ENCODE assay signal across 19 cellular contexts in the genomic region with DNA sequence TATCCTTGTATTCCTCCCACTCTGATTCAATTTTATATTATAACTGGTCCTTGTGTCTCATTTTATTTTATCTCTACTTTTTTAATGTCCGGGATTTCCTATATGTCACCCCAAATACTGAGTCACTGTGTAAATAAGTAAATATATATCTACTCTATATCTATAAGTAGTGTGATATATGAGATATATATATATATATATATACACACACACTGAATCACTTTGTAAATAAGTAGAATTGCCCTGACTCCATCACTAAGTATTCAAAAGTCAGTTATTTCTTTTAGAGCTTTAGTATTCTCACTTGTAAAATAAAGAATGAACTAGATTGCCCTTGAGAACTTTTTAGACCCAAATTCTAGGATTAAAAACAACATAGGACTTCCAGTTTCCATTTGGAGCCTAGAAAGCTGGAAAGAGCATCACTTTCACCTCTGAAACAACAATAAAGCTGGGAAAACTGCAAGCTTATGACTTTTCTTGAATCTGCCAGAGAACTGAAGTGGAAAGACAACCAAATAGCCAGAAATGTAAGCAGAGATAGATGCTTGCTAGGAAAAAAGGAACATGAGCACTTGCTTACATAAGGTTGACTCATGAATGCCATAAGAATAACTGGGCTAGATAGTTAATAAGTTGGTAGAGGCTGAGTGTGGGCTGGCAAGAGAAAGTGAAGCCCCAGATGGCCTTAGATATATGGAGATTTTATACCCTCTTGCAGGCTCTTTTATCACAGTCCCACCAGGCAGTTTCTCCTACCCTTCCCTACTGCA.
DNase-seq lines count a peak whose midpoint lies in the region; ATAC-seq, FAIRE-seq and TF ChIP-seq lines count a peak whose summit lies in the region.
"Had no signal": no experiment of that assay in that cellular context is flagged by ENCODE, and none has a peak within 500 bp of the region (broad histone marks: within the 10 kb centered on the region; RNA-seq: fewer than 3 reads in every experiment).

No MANE protein-coding gene starts in this region.

- H3K36me3 Mint-ChIP-seq in stimulated activated naive B cell treated with anti-CD40 and anti-IgM and Interleukin-4, amounts not matched to agents 10 μg/mL and 1 μg/mL and 100 μg/mL, for 72 hours = no peaks in the 10 kb centered on the region

- no peak for FAIRE-seq in RCC 7860 (lab: Jason Lieb, UNC)
- FAIRE-seq: GM18507, kidney had no signal

- no peaks in the 10 kb centered on the region for H3K36me3 ChIP-seq in heart right ventricle
- H3K36me3 ChIP-seq: ovary had no signal

- H3K27me3 Mint-ChIP-seq in stimulated activated naive B cell treated with anti-CD40 and anti-IgM and Interleukin-4, amounts not matched to agents 10 μg/mL and 1 μg/mL and 100 μg/mL, for 72 hours = no peaks in the 10 kb centered on the region
- H3K27me3 Mint-ChIP-seq: effector memory CD8-positive, alpha-beta T cell had no signal

- H3K4me1 ChIP-seq in heart right ventricle = no peaks in the 10 kb centered on the region

- CTCF ChIA-PET in AG04449 (lab: Yijun Ruan, JAX) = no interaction called here

- H3K9me3 ChIP-seq in heart right ventricle = no peaks in the 10 kb centered on the region
- H3K9me3 ChIP-seq: ovary had no signal

- no peaks in the 10 kb centered on the region for H3K9me3 Mint-ChIP-seq in stimulated activated naive B cell treated with anti-CD40 and anti-IgM and Interleukin-4, amounts not matched to agents 10 μg/mL and 1 μg/mL and 100 μg/mL, for 72 hours
- H3K9me3 Mint-ChIP-seq: effector memory CD8-positive, alpha-beta T cell had no signal

- no peak overlapping the region for H3K27ac Mint-ChIP-seq in stimulated activated naive B cell treated with anti-CD40 and anti-IgM and Interleukin-4, amounts not matched to agents 10 μg/mL and 1 μg/mL and 100 μg/mL, for 72 hours
- H3K27ac Mint-ChIP-seq: effector memory CD8-positive, alpha-beta T cell had no signal

- POLR2A ChIA-PET in AG04449 (lab: Yijun Ruan, JAX) = no interaction called here

- H3K27ac ChIP-seq in heart right ventricle = no peak overlapping the region
- H3K27ac ChIP-seq: ovary had no signal

- ATAC-seq in stimulated activated naive B cell treated with anti-CD40 and anti-IgM and Interleukin-4, amounts not matched to agents 10 μg/mL and 1 μg/mL and 100 μg/mL, for 72 hours (replicated peaks) = no peak
- ATAC-seq in HG02885 (IDR thresholded peaks at IDR 0.05; ENCODE audit: poor library complexity, unreplicated experiment) (no peak), heart right ventricle (no peak)
- ATAC-seq: effector memory CD8-positive, alpha-beta T cell had no signal

- WGBS in heart right ventricle, 2 donors = 97 to 98% methylated on average over 1 of the region's 1 CpG

- intact Hi-C loops in heart right ventricle (cut with DNase I) = no loop called here

- no peaks in the 10 kb centered on the region for H3K27me3 ChIP-seq in heart right ventricle
- H3K27me3 ChIP-seq: ovary had no signal

- no peak overlapping the region for H3K4me3 ChIP-seq in AG04449 (ENCODE audit: low read depth, low read length)
- no peak overlapping the region for H3K4me3 ChIP-seq in epithelial cell of esophagus (ENCODE audit: low read length)
- no peak overlapping the region for H3K4me3 ChIP-seq in heart right ventricle
- H3K4me3 ChIP-seq: ovary had no signal

- DNase-seq in AG04449 (ENCODE audit: low read depth, low spot score) (peak; percentile 51), RCC 7860 (ENCODE audit: low spot score) (peak; percentile 41), epithelial cell of esophagus (ENCODE audit: low read depth) (peak; percentile 45), kidney tubule cell (ENCODE audit: low spot score) (peak; percentile 64), COR-L47 (lab: John Stamatoyannopoulos, UW) (no peak), heart right ventricle (no peak)
- no peak for DNase-seq in stimulated activated naive B cell treated with anti-CD40 and anti-IgM and Interleukin-4, amounts not matched to agents 10 μg/mL and 1 μg/mL and 100 μg/mL, for 72 hours
- DNase-seq: activated naive CD4-positive, alpha-beta T cell treated with Interleukin-2 at 50 U/mL for 16 hours; effector memory CD8-positive, alpha-beta T cell; head of caudate nucleus; Kasumi-1; kidney; NCI-H1694 treated with DMSO at 0.1 percent for 48 hours; NCI-H510A; ovary; stimulated activated naive CD4-positive, alpha-beta T cell; T-helper 9 cell had no signal

- no peaks in the 10 kb centered on the region for H3K4me1 Mint-ChIP-seq in stimulated activated naive B cell treated with anti-CD40 and anti-IgM and Interleukin-4, amounts not matched to agents 10 μg/mL and 1 μg/mL and 100 μg/mL, for 72 hours

- TF ChIP-seq CTCF in AG04449 (IDR thresholded peaks at IDR 0.05; ENCODE audit: insufficient read depth, low read length, missing control alignments) (no peak), epithelial cell of esophagus (IDR thresholded peaks at IDR 0.05; ENCODE audit: insufficient read depth, low read depth, low read length, missing control alignments) (no peak), heart right ventricle (IDR thresholded peaks at IDR 0.05) (no peak)

- H3K4me3 Mint-ChIP-seq in stimulated activated naive B cell treated with anti-CD40 and anti-IgM and Interleukin-4, amounts not matched to agents 10 μg/mL and 1 μg/mL and 100 μg/mL, for 72 hours = no peak overlapping the region
- H3K4me3 Mint-ChIP-seq: effector memory CD8-positive, alpha-beta T cell had no signal

Comparison
In these comparisons a context has a peak if more than half of its experiments do, and no peak if none do; other contexts are left out.
1. DNase-seq: peak in AG04449 (single experiment), RCC 7860 (single experiment), epithelial cell of esophagus (single experiment) and kidney tubule cell (single experiment); none in stimulated activated naive B cell treated with anti-CD40 and anti-IgM and Interleukin-4, amounts not matched to agents 10 μg/mL and 1 μg/mL and 100 μg/mL, for 72 hours (single experiment), COR-L47 (single experiment) and heart right ventricle (0 of 2).